2 cellular contexts compared by ENCODE assay signal in the genomic region with DNA sequence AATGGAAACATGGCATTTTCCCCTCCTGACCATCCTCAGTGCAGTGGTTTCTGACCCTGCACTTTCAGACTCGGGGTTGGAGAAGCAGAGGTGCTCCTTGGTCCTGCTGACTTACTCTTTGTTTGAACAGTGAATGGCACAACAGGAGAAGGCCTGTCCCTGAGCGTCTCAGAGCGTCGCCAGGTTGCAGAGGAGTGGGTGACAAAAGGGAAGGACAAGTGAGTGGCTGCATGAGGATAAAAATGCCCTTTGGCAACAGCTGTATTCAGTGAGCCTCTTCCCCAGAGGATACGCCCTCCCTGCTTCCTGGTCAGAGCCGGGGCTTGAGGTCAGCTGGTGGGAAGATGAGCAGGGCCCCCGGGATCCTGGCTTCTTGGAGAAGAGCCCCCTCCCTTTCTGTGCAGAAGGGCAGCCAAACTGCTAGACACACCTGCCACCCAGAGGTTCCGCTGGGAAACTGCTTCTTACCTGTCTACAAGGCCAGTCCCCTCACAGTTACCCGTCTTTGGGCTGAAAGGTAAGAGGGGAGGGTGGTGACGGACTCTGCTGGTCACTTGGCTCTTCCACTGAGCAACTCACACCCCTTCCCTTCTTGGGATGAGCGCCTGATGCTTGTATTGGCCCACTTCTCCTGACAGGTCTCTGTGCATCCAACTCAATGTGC.
TF ChIP-seq lines count a peak whose summit lies in the region.

No MANE protein-coding gene starts in this region.

TF ChIP-seq in SK-N-SH, 30 proteins besides CTCF, POLR2A, EP300 and RAD21:
- TF ChIP-seq, protein P1, sequence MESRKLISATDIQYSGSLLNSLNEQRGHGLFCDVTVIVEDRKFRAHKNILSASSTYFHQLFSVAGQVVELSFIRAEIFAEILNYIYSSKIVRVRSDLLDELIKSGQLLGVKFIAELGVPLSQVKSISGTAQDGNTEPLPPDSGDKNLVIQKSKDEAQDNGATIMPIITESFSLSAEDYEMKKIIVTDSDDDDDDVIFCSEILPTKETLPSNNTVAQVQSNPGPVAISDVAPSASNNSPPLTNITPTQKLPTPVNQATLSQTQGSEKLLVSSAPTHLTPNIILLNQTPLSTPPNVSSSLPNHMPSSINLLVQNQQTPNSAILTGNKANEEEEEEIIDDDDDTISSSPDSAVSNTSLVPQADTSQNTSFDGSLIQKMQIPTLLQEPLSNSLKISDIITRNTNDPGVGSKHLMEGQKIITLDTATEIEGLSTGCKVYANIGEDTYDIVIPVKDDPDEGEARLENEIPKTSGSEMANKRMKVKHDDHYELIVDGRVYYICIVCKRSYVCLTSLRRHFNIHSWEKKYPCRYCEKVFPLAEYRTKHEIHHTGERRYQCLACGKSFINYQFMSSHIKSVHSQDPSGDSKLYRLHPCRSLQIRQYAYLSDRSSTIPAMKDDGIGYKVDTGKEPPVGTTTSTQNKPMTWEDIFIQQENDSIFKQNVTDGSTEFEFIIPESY (IDR thresholded peaks at IDR 0.05; ENCODE audit: borderline replicate concordance, low read depth) = no peak
- TF ChIP-seq CHD2 (IDR thresholded peaks at IDR 0.05; ENCODE audit: low read length, partially characterized antibody) (no peak), RXRA (IDR thresholded peaks at IDR 0.05; ENCODE audit: borderline replicate concordance, low read depth) (no peak), TEAD4 (IDR thresholded peaks at IDR 0.05; ENCODE audit: borderline replicate concordance, insufficient read depth) (no peak), REST (IDR thresholded peaks at IDR 0.05; ENCODE audit: low read depth, low read length) (no peak), GABPA (IDR thresholded peaks at IDR 0.05; ENCODE audit: low read depth) (no peak)

TF ChIP-seq in SK-N-SH treated with all-trans-retinoic acid at 6 μM for 48 hours, 23 proteins besides CTCF, POLR2A, EP300 and RAD21 (continued from another document):
- no peak for TF ChIP-seq POU6F1 (CRISPR knock-in tag; IDR thresholded peaks at IDR 0.05; ENCODE audit: borderline replicate concordance, low read depth)
- TF ChIP-seq BACH2 (CRISPR knock-in tag; IDR thresholded peaks at IDR 0.05; ENCODE audit: borderline replicate concordance) = no peak
- TF ChIP-seq OSR1 (CRISPR knock-in tag; IDR thresholded peaks at IDR 0.05) = no peak
- no peak for TF ChIP-seq CSDC2 (CRISPR knock-in tag; IDR thresholded peaks at IDR 0.05)
